1 cellular context compared by ENCODE assay signal in genomic region chr9:136926749-136927148, GRCh38.
TF ChIP-seq lines count a peak whose summit lies in the region.

No MANE protein-coding gene starts in this region.

TF ChIP-seq in H1, 55 proteins besides CTCF, POLR2A, EP300 and RAD21:
- TF ChIP-seq CHD2 (IDR thresholded peaks at IDR 0.05; ENCODE audit: low read length) (no peak), RXRA (IDR thresholded peaks at IDR 0.05; ENCODE audit: insufficient read depth, low read depth, low read length) (no peak), TBP (IDR thresholded peaks at IDR 0.05; ENCODE audit: low read depth, low read length) (no peak), CHD1 (IDR thresholded peaks at IDR 0.05; ENCODE audit: low read depth, low read length) (no peak), SRF (IDR thresholded peaks at IDR 0.05; ENCODE audit: low read depth, low read length) (no peak), JUND (IDR thresholded peaks at IDR 0.05; ENCODE audit: low read length) (no peak), NRF1 (IDR thresholded peaks at IDR 0.05; ENCODE audit: low read depth, low read length) (no peak), HDAC2 (IDR thresholded peaks at IDR 0.05; ENCODE audit: borderline replicate concordance in 1 of 2, low read depth in 2 of 2, low read length in 2 of 2) (no peak), HDAC6 (IDR thresholded peaks at IDR 0.05; ENCODE audit: low read depth, low read length) (no peak), KDM4A (IDR thresholded peaks at IDR 0.05; ENCODE audit: low read depth, low read length, severe bottlenecking) (no peak), BACH1 (IDR thresholded peaks at IDR 0.05; ENCODE audit: low read length) (no peak), EZH2 (IDR thresholded peaks at IDR 0.05; ENCODE audit: low read depth, low read length, severe bottlenecking) (no peak), CREB1 (IDR thresholded peaks at IDR 0.05) (no peak), MAX (IDR thresholded peaks at IDR 0.05) (no peak), NANOG (IDR thresholded peaks at IDR 0.05; ENCODE audit: insufficient read depth, low read depth, low read length, poor library complexity, severe bottlenecking) (no peak)
- TF ChIP-seq, protein P1, sequence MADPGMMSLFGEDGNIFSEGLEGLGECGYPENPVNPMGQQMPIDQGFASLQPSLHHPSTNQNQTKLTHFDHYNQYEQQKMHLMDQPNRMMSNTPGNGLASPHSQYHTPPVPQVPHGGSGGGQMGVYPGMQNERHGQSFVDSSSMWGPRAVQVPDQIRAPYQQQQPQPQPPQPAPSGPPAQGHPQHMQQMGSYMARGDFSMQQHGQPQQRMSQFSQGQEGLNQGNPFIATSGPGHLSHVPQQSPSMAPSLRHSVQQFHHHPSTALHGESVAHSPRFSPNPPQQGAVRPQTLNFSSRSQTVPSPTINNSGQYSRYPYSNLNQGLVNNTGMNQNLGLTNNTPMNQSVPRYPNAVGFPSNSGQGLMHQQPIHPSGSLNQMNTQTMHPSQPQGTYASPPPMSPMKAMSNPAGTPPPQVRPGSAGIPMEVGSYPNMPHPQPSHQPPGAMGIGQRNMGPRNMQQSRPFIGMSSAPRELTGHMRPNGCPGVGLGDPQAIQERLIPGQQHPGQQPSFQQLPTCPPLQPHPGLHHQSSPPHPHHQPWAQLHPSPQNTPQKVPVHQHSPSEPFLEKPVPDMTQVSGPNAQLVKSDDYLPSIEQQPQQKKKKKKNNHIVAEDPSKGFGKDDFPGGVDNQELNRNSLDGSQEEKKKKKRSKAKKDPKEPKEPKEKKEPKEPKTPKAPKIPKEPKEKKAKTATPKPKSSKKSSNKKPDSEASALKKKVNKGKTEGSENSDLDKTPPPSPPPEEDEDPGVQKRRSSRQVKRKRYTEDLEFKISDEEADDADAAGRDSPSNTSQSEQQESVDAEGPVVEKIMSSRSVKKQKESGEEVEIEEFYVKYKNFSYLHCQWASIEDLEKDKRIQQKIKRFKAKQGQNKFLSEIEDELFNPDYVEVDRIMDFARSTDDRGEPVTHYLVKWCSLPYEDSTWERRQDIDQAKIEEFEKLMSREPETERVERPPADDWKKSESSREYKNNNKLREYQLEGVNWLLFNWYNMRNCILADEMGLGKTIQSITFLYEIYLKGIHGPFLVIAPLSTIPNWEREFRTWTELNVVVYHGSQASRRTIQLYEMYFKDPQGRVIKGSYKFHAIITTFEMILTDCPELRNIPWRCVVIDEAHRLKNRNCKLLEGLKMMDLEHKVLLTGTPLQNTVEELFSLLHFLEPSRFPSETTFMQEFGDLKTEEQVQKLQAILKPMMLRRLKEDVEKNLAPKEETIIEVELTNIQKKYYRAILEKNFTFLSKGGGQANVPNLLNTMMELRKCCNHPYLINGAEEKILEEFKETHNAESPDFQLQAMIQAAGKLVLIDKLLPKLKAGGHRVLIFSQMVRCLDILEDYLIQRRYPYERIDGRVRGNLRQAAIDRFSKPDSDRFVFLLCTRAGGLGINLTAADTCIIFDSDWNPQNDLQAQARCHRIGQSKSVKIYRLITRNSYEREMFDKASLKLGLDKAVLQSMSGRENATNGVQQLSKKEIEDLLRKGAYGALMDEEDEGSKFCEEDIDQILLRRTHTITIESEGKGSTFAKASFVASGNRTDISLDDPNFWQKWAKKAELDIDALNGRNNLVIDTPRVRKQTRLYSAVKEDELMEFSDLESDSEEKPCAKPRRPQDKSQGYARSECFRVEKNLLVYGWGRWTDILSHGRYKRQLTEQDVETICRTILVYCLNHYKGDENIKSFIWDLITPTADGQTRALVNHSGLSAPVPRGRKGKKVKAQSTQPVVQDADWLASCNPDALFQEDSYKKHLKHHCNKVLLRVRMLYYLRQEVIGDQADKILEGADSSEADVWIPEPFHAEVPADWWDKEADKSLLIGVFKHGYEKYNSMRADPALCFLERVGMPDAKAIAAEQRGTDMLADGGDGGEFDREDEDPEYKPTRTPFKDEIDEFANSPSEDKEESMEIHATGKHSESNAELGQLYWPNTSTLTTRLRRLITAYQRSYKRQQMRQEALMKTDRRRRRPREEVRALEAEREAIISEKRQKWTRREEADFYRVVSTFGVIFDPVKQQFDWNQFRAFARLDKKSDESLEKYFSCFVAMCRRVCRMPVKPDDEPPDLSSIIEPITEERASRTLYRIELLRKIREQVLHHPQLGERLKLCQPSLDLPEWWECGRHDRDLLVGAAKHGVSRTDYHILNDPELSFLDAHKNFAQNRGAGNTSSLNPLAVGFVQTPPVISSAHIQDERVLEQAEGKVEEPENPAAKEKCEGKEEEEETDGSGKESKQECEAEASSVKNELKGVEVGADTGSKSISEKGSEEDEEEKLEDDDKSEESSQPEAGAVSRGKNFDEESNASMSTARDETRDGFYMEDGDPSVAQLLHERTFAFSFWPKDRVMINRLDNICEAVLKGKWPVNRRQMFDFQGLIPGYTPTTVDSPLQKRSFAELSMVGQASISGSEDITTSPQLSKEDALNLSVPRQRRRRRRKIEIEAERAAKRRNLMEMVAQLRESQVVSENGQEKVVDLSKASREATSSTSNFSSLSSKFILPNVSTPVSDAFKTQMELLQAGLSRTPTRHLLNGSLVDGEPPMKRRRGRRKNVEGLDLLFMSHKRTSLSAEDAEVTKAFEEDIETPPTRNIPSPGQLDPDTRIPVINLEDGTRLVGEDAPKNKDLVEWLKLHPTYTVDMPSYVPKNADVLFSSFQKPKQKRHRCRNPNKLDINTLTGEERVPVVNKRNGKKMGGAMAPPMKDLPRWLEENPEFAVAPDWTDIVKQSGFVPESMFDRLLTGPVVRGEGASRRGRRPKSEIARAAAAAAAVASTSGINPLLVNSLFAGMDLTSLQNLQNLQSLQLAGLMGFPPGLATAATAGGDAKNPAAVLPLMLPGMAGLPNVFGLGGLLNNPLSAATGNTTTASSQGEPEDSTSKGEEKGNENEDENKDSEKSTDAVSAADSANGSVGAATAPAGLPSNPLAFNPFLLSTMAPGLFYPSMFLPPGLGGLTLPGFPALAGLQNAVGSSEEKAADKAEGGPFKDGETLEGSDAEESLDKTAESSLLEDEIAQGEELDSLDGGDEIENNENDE (IDR thresholded peaks at IDR 0.05; ENCODE audit: insufficient replicate concordance, low read length): no peak
TF ChIP-seq in H1: peak in this region for 0.
